In genomic region chr4:8523175-8523574, GRCh38 we compare ENCODE assay signal across 27 cellular contexts. TPM values are rescaled to one million over a fixed set of nuclear protein-coding genes. Genes with fewer than 3 reads are reported as not detected.
"Had no signal": no experiment of that assay in that cellular context is flagged by ENCODE, and none has a peak within 500 bp of the region (broad histone marks: within the 10 kb centered on the region; RNA-seq: fewer than 3 reads in every experiment).

No MANE protein-coding gene starts in this region.

- H3K27ac Mint-ChIP-seq: effector memory CD8-positive, alpha-beta T cell; naive thymus-derived CD8-positive, alpha-beta T cell; progenitor cell of endocrine pancreas; stimulated activated naive B cell treated with anti-CD40 and anti-IgM and Interleukin-4, amounts not matched to agents 10 μg/mL and 1 μg/mL and 100 μg/mL, for 72 hours; stimulated activated naive CD8-positive, alpha-beta T cell treated with anti-CD3 and anti-CD28 coated beads, Interleukin-15, Interleukin-2, amounts not matched to agents 100 ng/mL and 50 ng/mL, for 24 hours had no signal

- H3K4me3 Mint-ChIP-seq: effector memory CD8-positive, alpha-beta T cell; naive thymus-derived CD8-positive, alpha-beta T cell; nephron progenitor cell; stimulated activated naive B cell treated with anti-CD40 and anti-IgM and Interleukin-4, amounts not matched to agents 10 μg/mL and 1 μg/mL and 100 μg/mL, for 72 hours; stimulated activated naive CD8-positive, alpha-beta T cell treated with anti-CD3 and anti-CD28 coated beads, Interleukin-15, Interleukin-2, amounts not matched to agents 100 ng/mL and 50 ng/mL, for 24 hours had no signal

- H3K27me3 ChIP-seq: gastrocnemius medialis, hepatocyte, left lung, tibial nerve, upper lobe of right lung, uterus had no signal

- H3K27me3 Mint-ChIP-seq: progenitor cell of endocrine pancreas; stimulated activated naive CD8-positive, alpha-beta T cell treated with anti-CD3 and anti-CD28 coated beads, Interleukin-15, Interleukin-2, amounts not matched to agents 100 ng/mL and 50 ng/mL, for 24 hours had no signal

- H3K9ac ChIP-seq: parathyroid adenoma had no signal

- H3K36me3 ChIP-seq: gastrocnemius medialis, heart left ventricle, left lung, thoracic aorta, tibial nerve, upper lobe of right lung, uterus had no signal

- H3K27ac ChIP-seq: gastrocnemius medialis, heart left ventricle, hepatocyte, left lung, parathyroid adenoma, thoracic aorta, tibial nerve, upper lobe of right lung, uterus had no signal

- H2AFZ ChIP-seq: hepatocyte, parathyroid adenoma had no signal

- H3K4me1 Mint-ChIP-seq: naive thymus-derived CD8-positive, alpha-beta T cell; stimulated activated naive B cell treated with anti-CD40 and anti-IgM and Interleukin-4, amounts not matched to agents 10 μg/mL and 1 μg/mL and 100 μg/mL, for 72 hours had no signal

- H3K4me3 ChIP-seq: gastrocnemius medialis, heart left ventricle, hepatocyte, left lung, thoracic aorta, tibial nerve, upper lobe of right lung, uterus had no signal

- H3K79me2 ChIP-seq: hepatocyte, parathyroid adenoma had no signal

- DNase-seq: cortex of kidney; effector memory CD8-positive, alpha-beta T cell; foreskin fibroblast; gastrocnemius medialis; left cardiac atrium; nephron progenitor cell; nucleus accumbens; stimulated activated CD4-positive, alpha-beta T cell treated with anti-CD3 and anti-CD28 coated beads, Interleukin-2, amount 100 ng/mL, for 48 hours; stimulated activated naive B cell treated with anti-CD40 and anti-IgM and Interleukin-4, amounts not matched to agents 10 μg/mL and 1 μg/mL and 100 μg/mL, for 72 hours; upper lobe of right lung; uterus had no signal

- H3K4me2 ChIP-seq: hepatocyte had no signal

- ATAC-seq: effector memory CD8-positive, alpha-beta T cell; gastrocnemius medialis; heart left ventricle; left cardiac atrium; left lung; naive thymus-derived CD8-positive, alpha-beta T cell; sciatic nerve; stimulated activated naive B cell treated with anti-CD40 and anti-IgM and Interleukin-4, amounts not matched to agents 10 μg/mL and 1 μg/mL and 100 μg/mL, for 72 hours; upper lobe of right lung had no signal

- H3K4me1 ChIP-seq: gastrocnemius medialis, heart left ventricle, left lung, parathyroid adenoma, uterus had no signal

- H3K9me3 ChIP-seq: gastrocnemius medialis, uterus had no signal

- H3K36me3 Mint-ChIP-seq: stimulated activated naive B cell treated with anti-CD40 and anti-IgM and Interleukin-4, amounts not matched to agents 10 μg/mL and 1 μg/mL and 100 μg/mL, for 72 hours had no signal

RNA-seq across cellular contexts. Expression of gene GPR78, which starts 57.0 kb away (rescaled TPM):
- total RNA-seq: dermis microvascular lymphatic vessel endothelial cell; gastrocnemius medialis; glomerular endothelial cell; kidney; lower leg skin; lung microvascular endothelial cell; mesenteric fat pad; naive thymus-derived CD8-positive, alpha-beta T cell; thoracic aorta; tibial nerve had no signal
- polyA plus RNA-seq: heart left ventricle; naive thymus-derived CD8-positive, alpha-beta T cell had no signal
